Comparison of ENCODE assay signal across 22 cellular contexts in the genomic region with DNA sequence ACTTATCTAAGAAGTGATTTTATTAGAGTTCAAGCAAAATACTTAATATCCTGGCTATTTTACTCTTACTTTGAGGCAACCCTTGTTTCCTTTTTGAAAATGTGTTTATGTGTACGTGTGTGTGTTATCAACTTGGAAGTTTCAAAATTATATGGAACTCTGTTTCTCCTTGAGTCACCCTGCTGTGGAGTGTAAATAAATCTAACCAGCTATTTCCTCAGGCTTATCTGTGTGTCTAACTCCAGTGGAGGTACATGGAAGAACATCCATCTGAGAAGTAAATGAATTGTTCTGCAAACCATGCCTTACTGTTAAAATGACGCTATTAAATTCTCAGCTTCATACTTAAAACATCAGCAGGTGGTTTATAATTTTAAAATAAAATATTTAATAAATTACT.
DNase-seq lines count a peak whose midpoint lies in the region; ATAC-seq, FAIRE-seq and TF ChIP-seq lines count a peak whose summit lies in the region.
"Had no signal": no experiment of that assay in that cellular context is flagged by ENCODE, and none has a peak within 500 bp of the region (broad histone marks: within the 10 kb centered on the region; RNA-seq: fewer than 3 reads in every experiment).

No MANE protein-coding gene starts in this region.

- H2BK20ac ChIP-seq in IMR-90 (ENCODE audit: low read depth, low read length) = peak overlapping the region; percentile 43; the same call in 1 of the 2 replicates

- peak overlapping the region; percentile 73; the same call in 1 of the 2 replicates for H3K27ac ChIP-seq in IMR-90 (ENCODE audit: insufficient read depth, low read length)
- H3K27ac ChIP-seq in astrocyte (ENCODE audit: low read depth, low read length) = no peak overlapping the region
- no peak overlapping the region for H3K27ac ChIP-seq in WERI-Rb-1
- H3K27ac ChIP-seq: Peyer's patch had no signal

- no peak overlapping the region for H3K56ac ChIP-seq in IMR-90 (ENCODE audit: extremely low read depth, insufficient read depth, low read length)

- no peaks in the 10 kb centered on the region for H3K79me2 ChIP-seq in astrocyte (ENCODE audit: insufficient read depth, low read length)

- no peaks in the 10 kb centered on the region for H3K36me3 Mint-ChIP-seq in astrocyte (ENCODE audit: low read depth, unreplicated experiment)
- H3K36me3 Mint-ChIP-seq: CD4-positive, CD25-positive, alpha-beta regulatory T cell had no signal

- H4K20me1 ChIP-seq in IMR-90 (ENCODE audit: insufficient read depth, low read length) = no peaks in the 10 kb centered on the region
- no peaks in the 10 kb centered on the region for H4K20me1 ChIP-seq in astrocyte (ENCODE audit: insufficient read depth, low read length)

- ATAC-seq in IMR-90 (ENCODE audit: low read depth) (peak; percentile 78), HG02973 (IDR thresholded peaks at IDR 0.05; ENCODE audit: unreplicated experiment) (no peak), HG02852 (IDR thresholded peaks at IDR 0.05; ENCODE audit: unreplicated experiment) (no peak)
- ATAC-seq: HepG2, SK-N-SH treated with all-trans-retinoic acid at 6 μM for 48 hours had no signal

- H3K9ac ChIP-seq in IMR-90 (ENCODE audit: low read depth, low read length) (no peak overlapping the region), astrocyte (ENCODE audit: low read length) (no peak overlapping the region)

- H3K27ac Mint-ChIP-seq in astrocyte (ENCODE audit: unreplicated experiment) = no peak overlapping the region
- H3K27ac Mint-ChIP-seq: CD4-positive, CD25-positive, alpha-beta regulatory T cell had no signal

- no CpG with 5 or more reads among the region's 2 CpGs for WGBS in IMR-90 (ENCODE audit: extremely low coverage in 2 of 2, insufficient read length in 1 of 2), 2 experiments

- H3K4me3 Mint-ChIP-seq in astrocyte (ENCODE audit: unreplicated experiment) = no peak overlapping the region
- H3K4me3 Mint-ChIP-seq: CD4-positive, CD25-positive, alpha-beta regulatory T cell had no signal

- no peak overlapping the region for H2AK9ac ChIP-seq in IMR-90 (replicated peaks; ENCODE audit: low read depth, low read length, poor library complexity)

- no peak overlapping the region for H3K4me3 ChIP-seq in IMR-90 (ENCODE audit: insufficient read depth, low read depth, low read length)
- no peak overlapping the region for H3K4me3 ChIP-seq in astrocyte (ENCODE audit: insufficient read depth, low read depth, low read length)
- no peak overlapping the region for H3K4me3 ChIP-seq in fibroblast of villous mesenchyme (ENCODE audit: low read depth, low read length)
- no peak overlapping the region for H3K4me3 ChIP-seq in WERI-Rb-1 (ENCODE audit: low read depth, low read length)
- H3K4me3 ChIP-seq: HAP-1, Peyer's patch had no signal

- DNase-seq in IMR-90 = peak; percentile 75
- peak; percentile 11 for DNase-seq in astrocyte (ENCODE audit: low read depth)
- peak; percentile 64 for DNase-seq in fibroblast of villous mesenchyme (ENCODE audit: low read depth)
- DNase-seq in WERI-Rb-1 = no peak
- DNase-seq in epidermal melanocyte (ENCODE audit: insufficient read length, low spot score) = no peak
- DNase-seq: CD4-positive, CD25-positive, alpha-beta regulatory T cell; DMS 273 treated with DMSO at 0.1 percent for 48 hours; DND-41; KBM-7; NCI-H1105; NCI-H1694; NCI-H2081; NCI-H2171; NCI-H524 treated with DMSO at 0.1 percent for 48 hours; NCI-H82; Peyer's patch had no signal

- no peak overlapping the region for H2BK15ac ChIP-seq in IMR-90 (ENCODE audit: low read depth, low read length)

- no peak overlapping the region; the same call in 1 of the 2 replicates for H2BK120ac ChIP-seq in IMR-90 (ENCODE audit: low read depth, low read length)

- in situ Hi-C loops in IMR-90 (cut with MboI; ENCODE audit: low sequenced_read_pairs) = no loop called here

- no TSS peak for BruUV-seq in IMR-90 (replicated peaks; lab: Mats Ljungman, UMichigan)

- no peaks in the 10 kb centered on the region for H3K9me3 ChIP-seq in IMR-90 (ENCODE audit: control insufficient read depth, insufficient read depth, low read length)
- H3K9me3 ChIP-seq in astrocyte (ENCODE audit: insufficient read depth, low read depth, low read length) = no peaks in the 10 kb centered on the region
- no peaks in the 10 kb centered on the region for H3K9me3 ChIP-seq in WERI-Rb-1 (ENCODE audit: severe bottlenecking)
- H3K9me3 ChIP-seq: HAP-1, Peyer's patch had no signal

- TF ChIP-seq CTCF in IMR-90 (conservative IDR thresholded peaks at IDR 0.05; ENCODE audit: low read depth, low read length) (no peak), astrocyte (IDR thresholded peaks at IDR 0.05; ENCODE audit: insufficient read depth, low read depth, low read length) (no peak), fibroblast of villous mesenchyme (IDR thresholded peaks at IDR 0.05; ENCODE audit: insufficient read depth, low read depth, low read length) (no peak), WERI-Rb-1 (IDR thresholded peaks at IDR 0.05; ENCODE audit: low read depth, low read length) (no peak)

- no peak overlapping the region for H3K23ac ChIP-seq in IMR-90 (ENCODE audit: low read depth, low read length)

- H3K9me3 Mint-ChIP-seq in astrocyte (ENCODE audit: unreplicated experiment) = no peaks in the 10 kb centered on the region

- FAIRE-seq in astrocyte (lab: Jason Lieb, UNC) = no peak
- FAIRE-seq: GM12891, HepG2 had no signal

- H3K9me1 ChIP-seq in IMR-90 (ENCODE audit: insufficient read depth, low read length) = 0 out of 2 replicates have a peak, but pooled peaks cover 4% of the 10 kb centered on the region

- H2AFZ ChIP-seq in IMR-90 (replicated peaks; ENCODE audit: low read length, poor library complexity) (no peak overlapping the region), astrocyte (ENCODE audit: low read depth, low read length) (no peak overlapping the region)

- H3K27me3 ChIP-seq in IMR-90 (ENCODE audit: control insufficient read depth, insufficient read depth, low read length) (no peaks in the 10 kb centered on the region), astrocyte (ENCODE audit: insufficient read depth, low read length) (no peaks in the 10 kb centered on the region), WERI-Rb-1 (ENCODE audit: insufficient read depth, low read depth, severe bottlenecking) (no peaks in the 10 kb centered on the region)
- H3K27me3 ChIP-seq: Peyer's patch had no signal

- no peak overlapping the region for H4K5ac ChIP-seq in IMR-90 (ENCODE audit: low read depth, low read length)

- no peaks in the 10 kb centered on the region for H3K27me3 Mint-ChIP-seq in astrocyte (ENCODE audit: low read depth, unreplicated experiment)
- H3K27me3 Mint-ChIP-seq: CD4-positive, CD25-positive, alpha-beta regulatory T cell had no signal

- no peak overlapping the region for H3K14ac ChIP-seq in IMR-90 (replicated peaks; ENCODE audit: low read depth, low read length)

- intact Hi-C loops in IMR-90 (cut with micrococcal nuclease) = loop anchor here (2.0 kb wide), 1 partner anchor 33 kb away; no protein-coding TSS in a partner anchor

- no peak overlapping the region for H4K91ac ChIP-seq in IMR-90 (ENCODE audit: insufficient read depth, low read depth, low read length)

- H3K79me1 ChIP-seq in IMR-90 (ENCODE audit: low read depth in 1 of 2, low read length in 2 of 2) = no peaks in the 10 kb centered on the region

- H3K4ac ChIP-seq in IMR-90 (ENCODE audit: low read depth, low read length) = no peak overlapping the region

- peak overlapping the region; percentile 56 for H3K18ac ChIP-seq in IMR-90 (ENCODE audit: low read depth, low read length)

- H2BK5ac ChIP-seq in IMR-90 (ENCODE audit: low read depth, low read length, poor library complexity, severe bottlenecking) = peak overlapping the region; percentile 100

- H3K36me3 ChIP-seq in IMR-90 (ENCODE audit: control insufficient read depth, insufficient read depth, low read length) (no peaks in the 10 kb centered on the region), astrocyte (ENCODE audit: insufficient read depth, low read length) (no peaks in the 10 kb centered on the region), WERI-Rb-1 (no peaks in the 10 kb centered on the region)
- H3K36me3 ChIP-seq: HAP-1, Peyer's patch had no signal

- CTCF ChIA-PET in IMR-90 (lab: Yijun Ruan, JAX) = no interaction called here

- H3K4me1 ChIP-seq in IMR-90 (ENCODE audit: control insufficient read depth, insufficient read depth, low read length) (peaks cover 3% of the 10 kb centered on the region; the same call in 1 of the 2 replicates), astrocyte (ENCODE audit: insufficient read depth, low read length) (peaks cover 10% of the 10 kb centered on the region)
- H3K4me1 ChIP-seq: HAP-1, Peyer's patch had no signal

- no peak overlapping the region for H2AK5ac ChIP-seq in IMR-90 (ENCODE audit: low read depth, low read length)

- POLR2A ChIA-PET in IMR-90 (lab: Charles Lee; ENCODE audit: unreplicated experiment) = no interaction called here

- peaks cover 11% of the 10 kb centered on the region for H3K4me1 Mint-ChIP-seq in astrocyte (ENCODE audit: low read depth, unreplicated experiment)
- H3K4me1 Mint-ChIP-seq: CD4-positive, CD25-positive, alpha-beta regulatory T cell had no signal

- H3K4me2 ChIP-seq in IMR-90 (ENCODE audit: low read depth, low read length) (no peak overlapping the region), astrocyte (ENCODE audit: low read length) (no peak overlapping the region)

- peak overlapping the region in 1 of 2 experiments; percentile 20; a peak in 1 of 4 replicates for H4K8ac ChIP-seq in IMR-90 (ENCODE audit: low read depth in 2 of 2, low read length in 2 of 2)

- TF ChIP-seq RAD21 in IMR-90 (IDR thresholded peaks at IDR 0.05; ENCODE audit: low read length) = no peak

- TF ChIP-seq POLR2A in IMR-90 (IDR thresholded peaks at IDR 0.05; ENCODE audit: low read depth, low read length) = no peak

- dilution Hi-C loops in IMR-90 (cut with HindIII; ENCODE audit: low sequenced_read_pairs, unreplicated experiment) = no loop called here

TF ChIP-seq in IMR-90, 13 proteins besides CTCF, POLR2A, EP300 and RAD21:
- TF ChIP-seq CEBPB (IDR thresholded peaks at IDR 0.05; ENCODE audit: low read depth, low read length) = 0 out of 2 replicates have a peak, but pooled peaks have one; percentile 18
- TF ChIP-seq FOS (IDR thresholded peaks at IDR 0.05; ENCODE audit: low read depth, low read length) = no peak
- no peak for TF ChIP-seq BHLHE40 (IDR thresholded peaks at IDR 0.05; ENCODE audit: low read depth, low read length)
TF ChIP-seq in IMR-90: peak in this region for 1.

Comparison
In these comparisons a context has a peak if more than half of its experiments do, and no peak if none do; other contexts are left out.
1. DNase-seq: peak in IMR-90 (single experiment), astrocyte (single experiment) and fibroblast of villous mesenchyme (single experiment); none in WERI-Rb-1 (single experiment) and epidermal melanocyte (single experiment).